8 cellular contexts compared by ENCODE assay signal in the genomic region with DNA sequence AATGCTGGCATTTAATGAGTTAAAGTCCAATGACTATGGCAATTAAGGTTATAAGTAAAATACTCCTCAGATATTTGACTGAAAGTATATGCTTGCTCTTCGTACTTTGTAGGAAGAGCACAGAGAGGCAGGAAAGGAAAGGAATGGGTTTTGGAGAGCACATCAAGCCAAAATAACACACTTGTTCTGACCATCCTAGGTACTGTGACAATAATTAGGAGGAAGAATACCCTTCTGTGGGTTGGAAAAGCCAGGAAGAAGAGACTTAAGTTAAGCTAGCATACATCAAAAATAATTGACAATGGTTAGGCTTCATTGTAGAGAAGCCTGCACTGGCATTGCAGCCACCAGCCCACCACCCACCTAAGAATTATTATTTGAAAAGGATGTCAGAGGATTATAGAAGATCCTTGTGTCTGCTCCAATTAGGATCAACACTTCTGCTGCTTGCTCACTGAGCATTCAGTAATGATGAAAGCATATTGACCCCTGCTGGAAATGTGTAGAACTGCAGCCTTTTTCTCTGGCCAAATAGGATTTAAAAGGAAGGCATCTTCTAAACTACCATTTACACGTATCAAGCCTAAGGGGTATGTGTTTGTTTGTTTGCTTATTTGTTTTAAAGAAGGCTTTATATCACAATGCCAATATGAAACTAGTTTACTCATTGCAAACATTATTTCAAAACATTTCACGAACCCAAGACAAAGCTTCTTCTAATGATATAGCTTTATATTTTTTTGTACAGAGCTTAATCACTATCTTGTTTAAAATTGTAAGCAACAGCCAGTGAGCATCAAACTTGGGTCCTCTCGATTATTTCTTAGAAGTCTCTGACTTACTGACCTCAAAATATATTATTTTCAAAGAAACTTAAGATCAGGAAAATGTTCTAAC.
DNase-seq lines count a peak whose midpoint lies in the region; ATAC-seq, FAIRE-seq and TF ChIP-seq lines count a peak whose summit lies in the region.

No MANE protein-coding gene starts in this region.

- H3K4me3 ChIP-seq in Jurkat, Clone E6-1 (ENCODE audit: low read length): no peak overlapping the region
- no peak overlapping the region for H3K4me3 ChIP-seq in NT2/D1 (ENCODE audit: insufficient read length, low read depth)

- intact Hi-C loops in activated naive CD4-positive, alpha-beta T cell treated with anti-CD3 and anti-CD28 coated beads for 36 hours (cut with micrococcal nuclease): loop anchor here (1.0 to 10.0 kb wide), 5 partner anchors 163 to 926 kb away; partner anchors contain the start of gene PPA2

- H3K27me3 Mint-ChIP-seq in activated naive CD4-positive, alpha-beta T cell treated with anti-CD3 and anti-CD28 coated beads for 36 hours (ENCODE audit: low read depth): no peaks in the 10 kb centered on the region
- no peaks in the 10 kb centered on the region for H3K27me3 Mint-ChIP-seq in glutamatergic neuron (ENCODE audit: unreplicated experiment)

- DNase-seq in Jurkat, Clone E6-1 (ENCODE audit: low read depth, low spot score): peak; percentile 68
- DNase-seq in NT2/D1 (ENCODE audit: low read depth, low spot score) (peak; percentile 50), glutamatergic neuron (peak; percentile 35), pons (ENCODE audit: low spot score) (peak; percentile 92), T-helper 9 cell (no peak)
- DNase-seq in activated naive CD4-positive, alpha-beta T cell treated with anti-CD3 and anti-CD28 coated beads for 36 hours: peak; percentile 66

- CTCF ChIA-PET in activated naive CD4-positive, alpha-beta T cell treated with anti-CD3 and anti-CD28 coated beads for 36 hours (lab: Charles Lee): interaction anchor here (0.6 to 1.3 kb wide), 5 partner anchors 10 to 335 kb away, joined by 3 to 5 read pairs (median 3); no protein-coding TSS in a partner anchor

- H3K9me3 ChIP-seq in NT2/D1 (ENCODE audit: insufficient read depth, low read length): 0 out of 2 replicates have a peak, but pooled peaks cover 11% of the 10 kb centered on the region

- no peak overlapping the region for H3K27ac Mint-ChIP-seq in activated naive CD4-positive, alpha-beta T cell treated with anti-CD3 and anti-CD28 coated beads for 36 hours
- no peak overlapping the region for H3K27ac Mint-ChIP-seq in glutamatergic neuron (ENCODE audit: unreplicated experiment)

- FAIRE-seq in G401.6 (lab: Jason Lieb, UNC): peak; percentile 92

- no peak overlapping the region for H3K9ac ChIP-seq in NT2/D1 (ENCODE audit: insufficient read length, low read depth)

- H3K27me3 ChIP-seq in NT2/D1 (ENCODE audit: insufficient read depth, insufficient read length): no peaks in the 10 kb centered on the region

- no peaks in the 10 kb centered on the region for H3K9me3 Mint-ChIP-seq in activated naive CD4-positive, alpha-beta T cell treated with anti-CD3 and anti-CD28 coated beads for 36 hours
- H3K9me3 Mint-ChIP-seq in glutamatergic neuron (ENCODE audit: unreplicated experiment): peaks cover 4% of the 10 kb centered on the region

- H3K36me3 ChIP-seq in NT2/D1 (ENCODE audit: insufficient read depth, insufficient read length, low read length): no peaks in the 10 kb centered on the region

- ATAC-seq in GM21619 (IDR thresholded peaks at IDR 0.05; ENCODE audit: unreplicated experiment): peak; percentile 91

- H3K4me1 ChIP-seq in NT2/D1 (ENCODE audit: insufficient read depth, insufficient read length): no peaks in the 10 kb centered on the region

- no peaks in the 10 kb centered on the region for H3K36me3 Mint-ChIP-seq in activated naive CD4-positive, alpha-beta T cell treated with anti-CD3 and anti-CD28 coated beads for 36 hours (ENCODE audit: low read depth)
- H3K36me3 Mint-ChIP-seq in glutamatergic neuron (ENCODE audit: unreplicated experiment): peaks cover 5% of the 10 kb centered on the region

- H3K4me3 Mint-ChIP-seq in activated naive CD4-positive, alpha-beta T cell treated with anti-CD3 and anti-CD28 coated beads for 36 hours: no peak overlapping the region
- H3K4me3 Mint-ChIP-seq in glutamatergic neuron (ENCODE audit: unreplicated experiment): no peak overlapping the region

- TF ChIP-seq CTCF in glutamatergic neuron (IDR thresholded peaks at IDR 0.05; ENCODE audit: partially characterized antibody, unreplicated experiment): peak; percentile 94

- no peaks in the 10 kb centered on the region for H3K4me1 Mint-ChIP-seq in activated naive CD4-positive, alpha-beta T cell treated with anti-CD3 and anti-CD28 coated beads for 36 hours (ENCODE audit: low read depth)
- peaks cover 4% of the 10 kb centered on the region for H3K4me1 Mint-ChIP-seq in glutamatergic neuron (ENCODE audit: low read depth, unreplicated experiment)
